In genomic region chr10:128835361-128835760, GRCh38 we compare ENCODE assay signal across 25 cellular contexts.
DNase-seq lines count a peak whose midpoint lies in the region; FAIRE-seq and TF ChIP-seq lines count a peak whose summit lies in the region.
"Had no signal": no experiment of that assay in that cellular context is flagged by ENCODE, and none has a peak within 500 bp of the region (broad histone marks: within the 10 kb centered on the region; RNA-seq: fewer than 3 reads in every experiment).

No MANE protein-coding gene starts in this region.

- H3K36me3 ChIP-seq in esophagus muscularis mucosa (no peaks in the 10 kb centered on the region), mesendoderm (ENCODE audit: control insufficient read depth, insufficient read depth, low read length) (no peaks in the 10 kb centered on the region)
- H3K36me3 ChIP-seq: BE2C, BLaER1 had no signal

- no peaks in the 10 kb centered on the region for H3K9me3 ChIP-seq in esophagus muscularis mucosa
- H3K9me3 ChIP-seq: BE2C, BLaER1, Caco-2 had no signal

- H3K79me2 ChIP-seq in mesendoderm (ENCODE audit: control insufficient read depth, insufficient read depth, low read length): no peaks in the 10 kb centered on the region

- no peak overlapping the region for H2BK120ac ChIP-seq in mesendoderm (ENCODE audit: low read depth, low read length)

- in situ Hi-C loops in G401 (cut with HindIII; ENCODE audit: low sequenced_read_pairs): no loop called here

- no peak for TF ChIP-seq EP300 in esophagus muscularis mucosa (IDR thresholded peaks at IDR 0.05)

- no peak overlapping the region for H3K4ac ChIP-seq in mesendoderm (ENCODE audit: low read depth, low read length)

- H2BK5ac ChIP-seq in mesendoderm (ENCODE audit: low read length): no peak overlapping the region

- no peak overlapping the region for H4K8ac ChIP-seq in mesendoderm (ENCODE audit: low read depth, low read length)

- TF ChIP-seq POLR2A in esophagus muscularis mucosa (IDR thresholded peaks at IDR 0.05; ENCODE audit: low read depth) (no peak), H54 (IDR thresholded peaks at IDR 0.05; ENCODE audit: low read depth, low read length) (no peak)

- no peak overlapping the region for H2AK5ac ChIP-seq in mesendoderm (ENCODE audit: low read length)

- H3K56ac ChIP-seq in mesendoderm (ENCODE audit: low read length): no peak overlapping the region

- no peak overlapping the region for H3K23ac ChIP-seq in mesendoderm (ENCODE audit: low read length)

- no peak for FAIRE-seq in H54 (lab: Jason Lieb, UNC)
- FAIRE-seq: A204.1, D721Med, GM12878, GM12892, GM18507, GM19239 had no signal

- H3K4me1 ChIP-seq in esophagus muscularis mucosa: no peaks in the 10 kb centered on the region
- no peaks in the 10 kb centered on the region for H3K4me1 ChIP-seq in mesendoderm (ENCODE audit: control insufficient read depth, low read depth, low read length)
- H3K4me1 ChIP-seq: BE2C, BLaER1, Caco-2 had no signal

- H3K27ac ChIP-seq in esophagus muscularis mucosa (replicated peaks in 1 of 4) (no peak overlapping the region), mesendoderm (ENCODE audit: low read depth, low read length) (no peak overlapping the region)
- H3K27ac ChIP-seq: BLaER1, C4-2B had no signal

- H3K27me3 ChIP-seq in esophagus muscularis mucosa (no peaks in the 10 kb centered on the region), mesendoderm (ENCODE audit: insufficient read depth, low read length, poor library complexity) (no peaks in the 10 kb centered on the region)
- H3K27me3 ChIP-seq: BE2C, BLaER1 had no signal

- H3K4me3 ChIP-seq in esophagus muscularis mucosa: no peak overlapping the region
- H3K4me3 ChIP-seq in mesendoderm (ENCODE audit: low read length): no peak overlapping the region
- H3K4me3 ChIP-seq: BLaER1, GM12878 had no signal

- intact Hi-C loops in esophagus muscularis mucosa (cut with DNase I): no loop called here

- TF ChIP-seq CTCF in esophagus muscularis mucosa (IDR thresholded peaks at IDR 0.05): no peak

- no peak overlapping the region for H3K4me2 ChIP-seq in mesendoderm (ENCODE audit: low read length)
- H3K4me2 ChIP-seq: BLaER1 had no signal

- no peak overlapping the region for H2BK15ac ChIP-seq in mesendoderm (replicated peaks; ENCODE audit: low read depth)

- DNase-seq in G401 (ENCODE audit: low spot score) (peak; percentile 7), esophagus muscularis mucosa (ENCODE audit: extremely low spot score) (peak; percentile 80), medulla oblongata (ENCODE audit: extremely low spot score) (peak; percentile 79), pons (ENCODE audit: low spot score) (peak; percentile 14), GOT3 (lab: John Stamatoyannopoulos, UW) (no peak), H54 (ENCODE audit: insufficient read length, low spot score) (no peak), HCEC 1CT (no peak), mesendoderm (no peak)
- DNase-seq: 8988T; ACHN; BE2C; Caco-2; Calu3; CD4-positive, alpha-beta T cell; CD8-positive, alpha-beta T cell; DMS79 treated with DMSO at 0.1 percent for 48 hours; GDM1 had no signal

- H4K5ac ChIP-seq in mesendoderm (ENCODE audit: low read length): no peak overlapping the region

- no peaks in the 10 kb centered on the region for H3K79me1 ChIP-seq in mesendoderm (ENCODE audit: low read length)

- no peak overlapping the region for H3K18ac ChIP-seq in mesendoderm (ENCODE audit: low read length)

- no peak overlapping the region for H3K9ac ChIP-seq in mesendoderm (ENCODE audit: low read length)
- H3K9ac ChIP-seq: BLaER1 had no signal

- 81% methylated on average over 5 of the region's 5 CpGs for WGBS in esophagus muscularis mucosa
- no CpG with 5 or more reads among the region's 5 CpGs for WGBS in mesendoderm (ENCODE audit: extremely low coverage, insufficient coverage, low lambda C conversion rate)

Comparison
In these comparisons a context has a peak if more than half of its experiments do, and no peak if none do; other contexts are left out.
1. DNase-seq: peak in G401 (single experiment), esophagus muscularis mucosa (single experiment), medulla oblongata (single experiment) and pons (single experiment); none in GOT3 (single experiment), H54 (single experiment), HCEC 1CT (single experiment) and mesendoderm (single experiment).